Comparison of ENCODE assay signal across 8 cellular contexts in genomic region chr5:176535101-176535654, GRCh38. TPM values are rescaled to one million over a fixed set of nuclear protein-coding genes. Genes with fewer than 3 reads are reported as not detected.
DNase-seq lines count a peak whose midpoint lies in the region; FAIRE-seq and TF ChIP-seq lines count a peak whose summit lies in the region.

No MANE protein-coding gene starts in this region.

- H3K27ac Mint-ChIP-seq in neural crest cell (ENCODE audit: unreplicated experiment) = peak overlapping the region; percentile 99

- POLR2A ChIA-PET in A673 (lab: Charles Lee; ENCODE audit: low non-redundant PET) = no interaction called here

- H3K4me1 ChIP-seq in A673 (ENCODE audit: insufficient read depth, low read length, poor library complexity, severe bottlenecking) = peaks cover 57% of the 10 kb centered on the region

- H3K36me3 Mint-ChIP-seq in neural crest cell (ENCODE audit: low read depth) = peaks cover 7% of the 10 kb centered on the region

- no TSS peak for BruUV-seq in A673 (replicated peaks; lab: Mats Ljungman, UMichigan)

- CTCF ChIA-PET in A673 (lab: Charles Lee) = no interaction called here

- TF ChIP-seq POLR2A in erythroblast (IDR thresholded peaks at IDR 0.05; ENCODE audit: low read length) = no peak

- H3K9me3 ChIP-seq in A673 (ENCODE audit: low read depth, low read length, poor library complexity, severe bottlenecking) = no peaks in the 10 kb centered on the region

- H3K4me1 Mint-ChIP-seq in neural crest cell = peaks cover 41% of the 10 kb centered on the region

- H3K27ac ChIP-seq in A673 (ENCODE audit: low read depth, low read length, poor library complexity, severe bottlenecking) = peak overlapping the region; percentile 98

- peaks cover 21% of the 10 kb centered on the region for H3K36me3 ChIP-seq in A673 (ENCODE audit: insufficient read depth, low read length, poor library complexity, severe bottlenecking)

- H3K9me3 Mint-ChIP-seq in neural crest cell = no peaks in the 10 kb centered on the region

- H3K4me3 ChIP-seq in A673 (ENCODE audit: low read depth, low read length, poor library complexity, severe bottlenecking) = peak overlapping the region; percentile 99

- no peaks in the 10 kb centered on the region for H3K27me3 ChIP-seq in A673 (replicated peaks; ENCODE audit: insufficient read depth, low read depth, low read length, poor library complexity)

- peak overlapping the region; percentile 100 for H3K4me3 Mint-ChIP-seq in neural crest cell

- peaks cover 8% of the 10 kb centered on the region for H3K27me3 Mint-ChIP-seq in neural crest cell (ENCODE audit: low read depth)

- intact Hi-C loops in A673 (cut with micrococcal nuclease; ENCODE audit: unreplicated experiment) = loop anchor here (5.0 kb wide), 2 partner anchors 148 to 173 kb away; partner anchors contain the start of genes HIGD2A, KIAA1191 and NOP16

- FAIRE-seq in GM19239 (lab: Jason Lieb, UNC) = peak; percentile 97

- DNase-seq in A673 (ENCODE audit: low spot score) = no peak
- no peak for DNase-seq in GM19239 (ENCODE audit: insufficient read length, low spot score)
- DNase-seq in T-helper 22 cell (ENCODE audit: low read depth) = peak; percentile 49
- peak; percentile 53 to 54 for DNase-seq in erythroblast (lab: John Stamatoyannopoulos, UW)
- no peak for DNase-seq in neural crest cell (ENCODE audit: low read depth, low spot score)
- no peak for DNase-seq in OCI-M2 (lab: John Stamatoyannopoulos, UW; ENCODE audit: unreplicated experiment)
- DNase-seq in NCI-H748 treated with DMSO at 0.1 percent for 48 hours (lab: John Stamatoyannopoulos, UW) = no peak
- DNase-seq in SHP77 (lab: John Stamatoyannopoulos, UW) = no peak

- TF ChIP-seq CTCF in A673 (conservative IDR thresholded peaks at IDR 0.05; ENCODE audit: low read depth, low read length) (no peak), neural crest cell (conservative IDR thresholded peaks at IDR 0.05) (no peak)

RNA-seq across cellular contexts. Expression of gene RNF44, which starts 2.0 kb away (rescaled TPM):
- total RNA-seq in A673 (2021) = 80.3 and 92.8 TPM in 2 replicates
- total RNA-seq in neural crest cell = 93.8 and 97.1 TPM in 2 replicates

RNA-seq across cellular contexts. Expression of gene CDHR2, which starts 14.0 kb away (rescaled TPM):
- total RNA-seq in A673 (2021) (0.35 TPM in 1 of 2 replicates, not detected in the other), neural crest cell (not detected in 2 replicates)

Comparison
In these comparisons a context has a peak if more than half of its experiments do, and no peak if none do; other contexts are left out.
1. DNase-seq: peak in T-helper 22 cell (single experiment) and erythroblast (2 of 2); none in A673 (single experiment), GM19239 (single experiment), neural crest cell (single experiment), OCI-M2 (single experiment), NCI-H748 treated with DMSO at 0.1 percent for 48 hours (single experiment) and SHP77 (0 of 2).